In the genomic region with DNA sequence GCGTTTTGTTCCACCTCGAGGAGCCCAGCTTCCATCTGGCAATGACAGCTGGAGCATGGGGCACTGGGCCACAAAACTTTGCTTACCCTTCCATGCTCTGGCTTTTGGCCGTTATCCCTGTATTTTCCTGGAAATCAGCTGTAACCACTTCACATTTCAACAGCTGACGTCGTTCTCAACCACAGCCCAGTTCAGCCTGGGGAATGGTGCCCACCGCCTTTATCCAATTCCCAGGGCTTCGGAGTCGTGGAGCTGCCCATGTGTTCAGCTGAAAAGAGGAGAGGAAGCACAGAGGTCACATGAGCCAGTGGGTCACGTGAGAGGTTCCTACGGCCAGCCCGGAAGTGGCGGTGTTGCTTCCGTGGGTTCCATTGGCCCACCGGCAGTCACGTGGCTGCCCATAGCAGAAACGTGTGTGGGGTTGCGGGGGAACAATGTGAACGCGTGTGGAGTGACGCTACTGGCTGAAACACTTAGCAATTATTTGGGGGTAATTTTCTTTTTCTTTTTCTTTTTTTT, we compare ENCODE assay signal across 1 cellular context.
TF ChIP-seq lines count a peak whose summit lies in the region.

No MANE protein-coding gene starts in this region.

TF ChIP-seq in liver, 16 proteins besides CTCF, POLR2A, EP300 and RAD21 (continued from another document):
- TF ChIP-seq, protein P1, sequence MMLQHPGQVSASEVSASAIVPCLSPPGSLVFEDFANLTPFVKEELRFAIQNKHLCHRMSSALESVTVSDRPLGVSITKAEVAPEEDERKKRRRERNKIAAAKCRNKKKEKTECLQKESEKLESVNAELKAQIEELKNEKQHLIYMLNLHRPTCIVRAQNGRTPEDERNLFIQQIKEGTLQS (IDR thresholded peaks at IDR 0.05): no peak
- TF ChIP-seq, protein P2, sequence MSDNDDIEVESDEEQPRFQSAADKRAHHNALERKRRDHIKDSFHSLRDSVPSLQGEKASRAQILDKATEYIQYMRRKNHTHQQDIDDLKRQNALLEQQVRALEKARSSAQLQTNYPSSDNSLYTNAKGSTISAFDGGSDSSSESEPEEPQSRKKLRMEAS (IDR thresholded peaks at IDR 0.05): peak; percentile 83
- TF ChIP-seq, protein P3, sequence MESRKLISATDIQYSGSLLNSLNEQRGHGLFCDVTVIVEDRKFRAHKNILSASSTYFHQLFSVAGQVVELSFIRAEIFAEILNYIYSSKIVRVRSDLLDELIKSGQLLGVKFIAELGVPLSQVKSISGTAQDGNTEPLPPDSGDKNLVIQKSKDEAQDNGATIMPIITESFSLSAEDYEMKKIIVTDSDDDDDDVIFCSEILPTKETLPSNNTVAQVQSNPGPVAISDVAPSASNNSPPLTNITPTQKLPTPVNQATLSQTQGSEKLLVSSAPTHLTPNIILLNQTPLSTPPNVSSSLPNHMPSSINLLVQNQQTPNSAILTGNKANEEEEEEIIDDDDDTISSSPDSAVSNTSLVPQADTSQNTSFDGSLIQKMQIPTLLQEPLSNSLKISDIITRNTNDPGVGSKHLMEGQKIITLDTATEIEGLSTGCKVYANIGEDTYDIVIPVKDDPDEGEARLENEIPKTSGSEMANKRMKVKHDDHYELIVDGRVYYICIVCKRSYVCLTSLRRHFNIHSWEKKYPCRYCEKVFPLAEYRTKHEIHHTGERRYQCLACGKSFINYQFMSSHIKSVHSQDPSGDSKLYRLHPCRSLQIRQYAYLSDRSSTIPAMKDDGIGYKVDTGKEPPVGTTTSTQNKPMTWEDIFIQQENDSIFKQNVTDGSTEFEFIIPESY (IDR thresholded peaks at IDR 0.05): no peak
- TF ChIP-seq FOXA1 (IDR thresholded peaks at IDR 0.05): peak; percentile 18
- peak; percentile 67 for TF ChIP-seq YY1 (IDR thresholded peaks at IDR 0.05)
- peak in 1 of 2 donors; percentile 63 for TF ChIP-seq HNF4A (conservative IDR thresholded peaks at IDR 0.05)
- TF ChIP-seq NR2F2 (IDR thresholded peaks at IDR 0.05): no peak
